9 cellular contexts compared by ENCODE assay signal in genomic region chr9:132163457-132163875, GRCh38. TPM values are rescaled to one million over a fixed set of nuclear protein-coding genes. Genes with fewer than 3 reads are reported as not detected.
DNase-seq lines count a peak whose midpoint lies in the region; TF ChIP-seq lines count a peak whose summit lies in the region.
"Had no signal": no experiment of that assay in that cellular context is flagged by ENCODE, and none has a peak within 500 bp of the region (broad histone marks: within the 10 kb centered on the region; RNA-seq: fewer than 3 reads in every experiment).

No MANE protein-coding gene starts in this region.

- no peaks in the 10 kb centered on the region for H3K36me3 ChIP-seq in iPS-15b (ENCODE audit: control insufficient read depth, insufficient read depth, low read length)
- H3K36me3 ChIP-seq in testis (ENCODE audit: low read depth, missing control alignments), result no peaks in the 10 kb centered on the region

- no peaks in the 10 kb centered on the region for H3K9me3 ChIP-seq in iPS-15b (ENCODE audit: control insufficient read depth, insufficient read depth, low read length)
- no peaks in the 10 kb centered on the region for H3K9me3 ChIP-seq in testis

- TF ChIP-seq CTCF in WI38 (IDR thresholded peaks at IDR 0.05; ENCODE audit: low read depth, low read length), result no peak
- TF ChIP-seq CTCF in testis (IDR thresholded peaks at IDR 0.05), result no peak

- intact Hi-C loops in testis (cut with DNase I; ENCODE audit: low total_unique reads), result no loop called here

- peaks cover 3% of the 10 kb centered on the region for H3K4me1 ChIP-seq in iPS-15b (ENCODE audit: control insufficient read depth, insufficient read depth, low read length)
- H3K4me1 ChIP-seq in testis, result peaks cover 26% of the 10 kb centered on the region

- peaks cover 55% of the 10 kb centered on the region for H3K27me3 ChIP-seq in iPS-15b (ENCODE audit: control insufficient read depth, insufficient read depth, low read length)
- no peaks in the 10 kb centered on the region for H3K27me3 ChIP-seq in testis

- TF ChIP-seq POLR2A in testis (IDR thresholded peaks at IDR 0.05), result no peak

- H3K27ac ChIP-seq in testis, result no peak overlapping the region

- H3K4me3 ChIP-seq in WI38 (ENCODE audit: low read depth, low read length) (peak overlapping the region; percentile 69), iPS-15b (ENCODE audit: low read depth, low read length) (peak overlapping the region; percentile 47), testis (peak overlapping the region; percentile 18 to 66)

- DNase-seq in SIG-M5 treated with dmso at 0.1 percent for 504 hours (lab: John Stamatoyannopoulos, UW; ENCODE audit: unreplicated experiment) (peak; percentile 16), SIG-M5 (lab: John Stamatoyannopoulos, UW) (no peak), testis (no peak), globus pallidus (ENCODE audit: low spot score) (no peak), A172 (ENCODE audit: low spot score) (no peak), GM19240 (ENCODE audit: insufficient read length, low spot score) (no peak)
- DNase-seq: activated CD4-positive, alpha-beta T cell treated with anti-CD3 and anti-CD28 coated beads for 1 hour had no signal

- 1 to 2% methylated on average over 10 to 29 of the region's 29 CpGs for WGBS in testis, 2 donors

- no peak overlapping the region for H3K9ac ChIP-seq in iPS-15b (ENCODE audit: low read depth, low read length)

RNA-seq across cellular contexts. Expression of gene NTNG2, which starts 1.6 kb away (rescaled TPM):
- 10 to 100 TPM; 23.7 to 29.0 TPM for total RNA-seq in testis
- 3.3 TPM for polyA plus RNA-seq in testis (ENCODE audit: insufficient read depth, low read depth, low replicate concordance)
- 3.8 and 5.7 TPM in 2 replicates for total RNA-seq in A172 (2014; rRNA removed; shearing (Covaris generic))
